ENCODE assay signal across 21 cellular contexts in the genomic region with DNA sequence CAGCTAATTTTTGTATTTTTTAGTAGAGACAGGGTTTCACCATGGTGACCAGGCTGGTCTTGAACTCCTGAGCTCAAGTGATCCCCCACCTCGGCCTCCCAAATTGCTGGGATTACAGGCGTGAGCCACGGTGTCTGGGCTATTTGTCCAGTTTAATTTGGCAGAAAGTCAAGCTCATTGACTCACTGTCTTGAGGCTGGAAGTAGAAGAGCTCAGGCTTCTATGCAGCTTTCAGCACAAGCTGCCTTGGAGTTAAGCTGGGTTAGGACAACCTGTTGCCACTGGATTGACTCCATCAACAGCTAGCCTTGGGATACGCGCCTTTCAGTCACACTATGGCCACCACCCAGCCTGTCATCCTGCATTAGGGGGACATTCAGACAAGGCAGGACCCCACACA.
DNase-seq lines count a peak whose midpoint lies in the region; ATAC-seq and TF ChIP-seq lines count a peak whose summit lies in the region.
"Had no signal": no experiment of that assay in that cellular context is flagged by ENCODE, and none has a peak within 500 bp of the region (broad histone marks: within the 10 kb centered on the region; RNA-seq: fewer than 3 reads in every experiment).

No MANE protein-coding gene starts in this region.

- no peaks in the 10 kb centered on the region for H3K4me1 Mint-ChIP-seq in stimulated activated naive B cell treated with anti-CD40 and anti-IgM and Interleukin-4, amounts not matched to agents 10 μg/mL and 1 μg/mL and 100 μg/mL, for 72 hours
- H3K4me1 Mint-ChIP-seq: central memory CD8-positive, alpha-beta T cell had no signal

- H3K27me3 Mint-ChIP-seq in stimulated activated naive B cell treated with anti-CD40 and anti-IgM and Interleukin-4, amounts not matched to agents 10 μg/mL and 1 μg/mL and 100 μg/mL, for 72 hours = no peaks in the 10 kb centered on the region
- H3K27me3 Mint-ChIP-seq: activated naive CD8-positive, alpha-beta T cell treated with anti-CD3 and anti-CD28 coated beads for 36 hours; natural killer cell treated with Interleukin-12 subunit alpha and Interleukin-12 subunit beta and Interleukin-15 and Interleukin-18, amount 100 ng/mL, for 72 hours had no signal

- TF ChIP-seq CTCF in left ventricle myocardium inferior (IDR thresholded peaks at IDR 0.05; ENCODE audit: borderline replicate concordance) = no peak

- H3K4me3 ChIP-seq in left ventricle myocardium inferior = no peak overlapping the region
- H3K4me3 ChIP-seq: MG63, Peyer's patch, psoas muscle, vagina had no signal

- H3K27me3 ChIP-seq in left ventricle myocardium inferior (ENCODE audit: low read depth) = peaks cover 7% of the 10 kb centered on the region
- H3K27me3 ChIP-seq: MG63, Peyer's patch, vagina had no signal

- H3K27ac ChIP-seq in left ventricle myocardium inferior (replicated peaks) = no peak overlapping the region
- H3K27ac ChIP-seq: Peyer's patch, psoas muscle, vagina had no signal

- H3K4me3 Mint-ChIP-seq in stimulated activated naive B cell treated with anti-CD40 and anti-IgM and Interleukin-4, amounts not matched to agents 10 μg/mL and 1 μg/mL and 100 μg/mL, for 72 hours = no peak overlapping the region
- H3K4me3 Mint-ChIP-seq: activated CD4-positive, alpha-beta memory T cell treated with anti-CD3 and anti-CD28 coated beads, Interleukin-2, amount 10 ng/mL, durations not matched to agents 7 days and 5 days; activated naive CD8-positive, alpha-beta T cell treated with anti-CD3 and anti-CD28 coated beads for 36 hours; central memory CD8-positive, alpha-beta T cell; immature natural killer cell; natural killer cell treated with Interleukin-12 subunit alpha and Interleukin-12 subunit beta and Interleukin-15 and Interleukin-18, amount 100 ng/mL, for 72 hours had no signal

- ATAC-seq in stimulated activated naive B cell treated with anti-CD40 and anti-IgM and Interleukin-4, amounts not matched to agents 10 μg/mL and 1 μg/mL and 100 μg/mL, for 72 hours (replicated peaks) = no peak
- ATAC-seq in GM19395 (IDR thresholded peaks at IDR 0.05; ENCODE audit: unreplicated experiment) = no peak
- ATAC-seq: HCT116; natural killer cell treated with Interleukin-12 subunit alpha and Interleukin-12 subunit beta and Interleukin-15 and Interleukin-18, amount 100 ng/mL, for 72 hours; psoas muscle had no signal

- intact Hi-C loops in posterior vena cava (cut with DNase I) = no loop called here
- intact Hi-C loops in left ventricle myocardium inferior (cut with micrococcal nuclease) = no loop called here

- H3K36me3 Mint-ChIP-seq in stimulated activated naive B cell treated with anti-CD40 and anti-IgM and Interleukin-4, amounts not matched to agents 10 μg/mL and 1 μg/mL and 100 μg/mL, for 72 hours = peaks cover 4 to 6% of the 10 kb centered on the region in 2 donors
- H3K36me3 Mint-ChIP-seq: activated naive CD8-positive, alpha-beta T cell treated with anti-CD3 and anti-CD28 coated beads for 36 hours; natural killer cell treated with Interleukin-12 subunit alpha and Interleukin-12 subunit beta and Interleukin-15 and Interleukin-18, amount 100 ng/mL, for 72 hours had no signal

- no peaks in the 10 kb centered on the region for H3K36me3 ChIP-seq in left ventricle myocardium inferior
- H3K36me3 ChIP-seq: MG63, Peyer's patch, vagina had no signal

- DNase-seq in Daoy (ENCODE audit: low read depth) (peak; percentile 40), RKO (ENCODE audit: low spot score) (peak; percentile 18), dermis blood vessel endothelial cell (peak; percentile 44), posterior vena cava (ENCODE audit: low spot score) (peak; percentile 58), left ventricle myocardium inferior (no peak), GM19240 (ENCODE audit: insufficient read length, low spot score) (no peak)
- DNase-seq in stimulated activated naive B cell treated with anti-CD40 and anti-IgM and Interleukin-4, amounts not matched to agents 10 μg/mL and 1 μg/mL and 100 μg/mL, for 72 hours = no peak
- DNase-seq: activated CD4-positive, alpha-beta memory T cell treated with anti-CD3 and anti-CD28 coated beads, Interleukin-2, amount 10 ng/mL, durations not matched to agents 7 days and 5 days; activated naive CD8-positive, alpha-beta T cell treated with anti-CD3 and anti-CD28 coated beads for 36 hours; glutamatergic neuron; immature natural killer cell; MG63; NCI-H1694 treated with DMSO at 0.1 percent for 48 hours; NCI-H524; psoas muscle had no signal

- no peaks in the 10 kb centered on the region for H3K4me1 ChIP-seq in left ventricle myocardium inferior
- H3K4me1 ChIP-seq: Peyer's patch, psoas muscle, vagina had no signal

- H3K27ac Mint-ChIP-seq in stimulated activated naive B cell treated with anti-CD40 and anti-IgM and Interleukin-4, amounts not matched to agents 10 μg/mL and 1 μg/mL and 100 μg/mL, for 72 hours = no peak overlapping the region
- H3K27ac Mint-ChIP-seq: activated CD4-positive, alpha-beta memory T cell treated with anti-CD3 and anti-CD28 coated beads, Interleukin-2, amount 10 ng/mL, durations not matched to agents 7 days and 5 days; activated naive CD8-positive, alpha-beta T cell treated with anti-CD3 and anti-CD28 coated beads for 36 hours; immature natural killer cell; natural killer cell treated with Interleukin-12 subunit alpha and Interleukin-12 subunit beta and Interleukin-15 and Interleukin-18, amount 100 ng/mL, for 72 hours had no signal

- peaks cover 2 to 4% of the 10 kb centered on the region in 2 donors for H3K9me3 Mint-ChIP-seq in stimulated activated naive B cell treated with anti-CD40 and anti-IgM and Interleukin-4, amounts not matched to agents 10 μg/mL and 1 μg/mL and 100 μg/mL, for 72 hours
- H3K9me3 Mint-ChIP-seq: central memory CD8-positive, alpha-beta T cell; immature natural killer cell; natural killer cell treated with Interleukin-12 subunit alpha and Interleukin-12 subunit beta and Interleukin-15 and Interleukin-18, amount 100 ng/mL, for 72 hours had no signal

- peaks cover 8% of the 10 kb centered on the region for H3K9me3 ChIP-seq in left ventricle myocardium inferior (replicated peaks)
- H3K9me3 ChIP-seq: MG63, Peyer's patch, psoas muscle, vagina had no signal

Comparison
In these comparisons a context has a peak if more than half of its experiments do, and no peak if none do; other contexts are left out.
1. DNase-seq: peak in Daoy (single experiment), RKO (single experiment), dermis blood vessel endothelial cell (single experiment) and posterior vena cava (single experiment); none in stimulated activated naive B cell treated with anti-CD40 and anti-IgM and Interleukin-4, amounts not matched to agents 10 μg/mL and 1 μg/mL and 100 μg/mL, for 72 hours (single experiment), left ventricle myocardium inferior (single experiment) and GM19240 (single experiment).